ENCODE assay signal across 11 cellular contexts in the genomic region with DNA sequence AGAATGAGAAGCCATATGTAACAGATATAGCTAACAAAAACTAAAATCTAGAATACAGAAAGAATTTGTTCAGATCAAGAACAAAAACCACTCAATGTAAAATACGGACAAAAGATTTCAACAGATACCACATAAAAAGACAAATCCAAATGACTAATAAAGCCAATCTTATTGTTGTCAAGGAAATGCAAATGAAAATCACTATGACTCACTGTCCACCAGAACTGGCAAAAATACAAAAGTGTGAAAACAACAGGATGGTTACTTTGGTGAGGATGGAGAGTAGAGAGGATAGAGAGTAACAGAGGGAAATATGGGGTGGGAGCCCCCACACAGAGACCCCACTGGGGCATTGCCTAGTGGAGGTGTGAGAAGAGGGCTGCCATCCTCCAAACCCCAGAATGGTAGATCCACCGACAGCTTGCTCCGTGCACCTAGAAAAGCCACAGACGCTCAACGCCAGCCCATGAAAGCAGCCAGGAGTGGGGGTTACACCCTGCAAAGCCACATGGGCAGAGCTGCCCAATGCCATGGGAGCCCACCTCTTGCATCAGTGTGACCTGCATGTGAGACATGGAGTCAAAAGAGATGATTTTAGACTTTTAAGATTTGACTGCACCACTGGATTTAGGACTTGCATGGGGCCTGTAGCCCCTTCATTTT. TPM values are rescaled to one million over a fixed set of nuclear protein-coding genes. Genes with fewer than 3 reads are reported as not detected.
DNase-seq lines count a peak whose midpoint lies in the region; ATAC-seq and TF ChIP-seq lines count a peak whose summit lies in the region.
"Had no signal": no experiment of that assay in that cellular context is flagged by ENCODE, and none has a peak within 500 bp of the region (broad histone marks: within the 10 kb centered on the region; RNA-seq: fewer than 3 reads in every experiment).

No MANE protein-coding gene starts in this region.

- H3K4me1 Mint-ChIP-seq in T-helper 2 cell treated with Interferon-gamma antibody and Interleukin-4, amounts not matched to agents 5 μg/mL and 100 μg/mL, for 36 hours (ENCODE audit: low read depth), result peaks cover 15% of the 10 kb centered on the region

- H3K4me1 ChIP-seq in heart right ventricle (peaks cover 0 to 34% (median 9%) of the 10 kb centered on the region in 9 donors), right atrium auricular region (peaks cover 0 to 17% of the 10 kb centered on the region in 2 donors)

- H3K9me3 Mint-ChIP-seq in T-helper 2 cell treated with Interferon-gamma antibody and Interleukin-4, amounts not matched to agents 5 μg/mL and 100 μg/mL, for 36 hours, result no peaks in the 10 kb centered on the region

- peaks cover 0 to 3% (median 0%) of the 10 kb centered on the region in 11 donors for H3K9me3 ChIP-seq in heart right ventricle
- no peaks in the 10 kb centered on the region for H3K9me3 ChIP-seq in right atrium auricular region
- H3K9me3 ChIP-seq: esophagus muscularis mucosa had no signal

- no peak overlapping the region for H3K27ac ChIP-seq in heart right ventricle
- no peak overlapping the region for H3K27ac ChIP-seq in right atrium auricular region
- H3K27ac ChIP-seq: esophagus muscularis mucosa had no signal

- H3K4me3 Mint-ChIP-seq in T-helper 2 cell treated with Interferon-gamma antibody and Interleukin-4, amounts not matched to agents 5 μg/mL and 100 μg/mL, for 36 hours, result no peak overlapping the region

- WGBS in heart right ventricle, 2 donors, result 95 to 96% methylated on average over 5 of the region's 5 CpGs

- peak overlapping the region; percentile 12 for H3K27ac Mint-ChIP-seq in T-helper 2 cell treated with Interferon-gamma antibody and Interleukin-4, amounts not matched to agents 5 μg/mL and 100 μg/mL, for 36 hours

- no peak overlapping the region for H3K4me3 ChIP-seq in heart right ventricle
- H3K4me3 ChIP-seq in right atrium auricular region, result no peak overlapping the region
- H3K4me3 ChIP-seq: esophagus muscularis mucosa had no signal

- ATAC-seq in heart right ventricle (no peak), HG03159 (IDR thresholded peaks at IDR 0.05; ENCODE audit: unreplicated experiment) (no peak)

- H3K36me3 ChIP-seq in heart right ventricle (no peaks in the 10 kb centered on the region), right atrium auricular region (no peaks in the 10 kb centered on the region)
- H3K36me3 ChIP-seq: esophagus muscularis mucosa had no signal

- H3K27me3 ChIP-seq in heart right ventricle (no peaks in the 10 kb centered on the region), right atrium auricular region (no peaks in the 10 kb centered on the region)
- H3K27me3 ChIP-seq: esophagus muscularis mucosa had no signal

- H3K36me3 Mint-ChIP-seq in T-helper 2 cell treated with Interferon-gamma antibody and Interleukin-4, amounts not matched to agents 5 μg/mL and 100 μg/mL, for 36 hours (ENCODE audit: low read depth), result no peaks in the 10 kb centered on the region

- TF ChIP-seq CTCF in GM20000 (IDR thresholded peaks at IDR 0.05; ENCODE audit: extremely low read depth, missing control alignments), result no peak
- TF ChIP-seq CTCF in heart right ventricle (IDR thresholded peaks at IDR 0.05), result no peak
- TF ChIP-seq CTCF in right atrium auricular region (IDR thresholded peaks at IDR 0.05), result no peak

- peaks cover 33% of the 10 kb centered on the region for H3K27me3 Mint-ChIP-seq in T-helper 2 cell treated with Interferon-gamma antibody and Interleukin-4, amounts not matched to agents 5 μg/mL and 100 μg/mL, for 36 hours (ENCODE audit: low read depth)

- DNase-seq in COLO829 (ENCODE audit: low spot score) (peak; percentile 35), GM20000 (ENCODE audit: low spot score) (peak; percentile 14), glomerular visceral epithelial cell (ENCODE audit: extremely low spot score) (peak; percentile 64), heart right ventricle (no peak), amniotic stem cell (lab: John Stamatoyannopoulos, UW) (no peak), right atrium auricular region (ENCODE audit: low spot score) (no peak)
- no peak for DNase-seq in T-helper 2 cell treated with Interferon-gamma antibody and Interleukin-4, amounts not matched to agents 5 μg/mL and 100 μg/mL, for 36 hours (ENCODE audit: low spot score)
- DNase-seq: NCI-H2081 had no signal

- intact Hi-C loops in heart right ventricle (cut with DNase I), result loop anchor here in 1 of 10 donors (5.0 kb wide), 1 partner anchor 49 kb away; no protein-coding TSS in a partner anchor

RNA-seq across cellular contexts. Expression of gene RHOBTB3, which starts 15.2 kb away (rescaled TPM):
- total RNA-seq in heart right ventricle, result 100 to 1,000 TPM in 2 of 10 donors, 10 to 100 TPM in 8; 73.1 to 124 (median 94.4) TPM
- polyA plus RNA-seq in heart right ventricle, result 10 to 100 TPM; 15.0 to 30.4 TPM
- 10 to 100 TPM; 56.2 to 89.9 TPM for total RNA-seq in right atrium auricular region

RNA-seq across cellular contexts. Expression of gene SPATA9, which starts 33.1 kb away (rescaled TPM):
- total RNA-seq in heart right ventricle (not detected), right atrium auricular region (under 1 TPM in 1 of 2 donors, not detected in 1; 0.30 TPM)
- under 1 TPM; 0.13 to 0.59 TPM for polyA plus RNA-seq in heart right ventricle
- total RNA-seq: esophagus muscularis mucosa, SK-MEL-5 had no signal

Comparison
In these comparisons a context has a peak if more than half of its experiments do, and no peak if none do; other contexts are left out.
1. DNase-seq: peak in COLO829 (single experiment), GM20000 (single experiment) and glomerular visceral epithelial cell (single experiment); none in T-helper 2 cell treated with Interferon-gamma antibody and Interleukin-4, amounts not matched to agents 5 μg/mL and 100 μg/mL, for 36 hours (single experiment), heart right ventricle (0 of 2), amniotic stem cell (single experiment) and right atrium auricular region (single experiment).